In genomic region chr22:29344137-29344536, GRCh38 we compare ENCODE assay signal across 8 cellular contexts. TPM values are rescaled to one million over a fixed set of nuclear protein-coding genes. Genes with fewer than 3 reads are reported as not detected.
DNase-seq lines count a peak whose midpoint lies in the region; ATAC-seq and TF ChIP-seq lines count a peak whose summit lies in the region.

No MANE protein-coding gene starts in this region.

- peaks cover 45% of the 10 kb centered on the region for H3K4me1 Mint-ChIP-seq in HFFc6 (ENCODE audit: low read depth)

- DNase-seq in HFFc6 = peak; percentile 98
- peak; percentile 7 for DNase-seq in RPMI8226
- peak; percentile 95 for DNase-seq in glomerular visceral epithelial cell (ENCODE audit: extremely low spot score)
- DNase-seq in smooth muscle cell of the brain vasculature (ENCODE audit: low read depth, low spot score) = peak; percentile 68
- no peak for DNase-seq in HuH-7 (ENCODE audit: low spot score)
- no peak for DNase-seq in activated naive CD4-positive, alpha-beta T cell treated with anti-CD3 and anti-CD28 coated beads, Interleukin-2, amount 50 U/mL, for 16 hours

- H3K27ac Mint-ChIP-seq in HFFc6 = peak overlapping the region; percentile 92

- TF ChIP-seq CTCF in HFFc6 (IDR thresholded peaks at IDR 0.05) = no peak

- H3K27me3 Mint-ChIP-seq in HFFc6 (ENCODE audit: insufficient read depth) = peaks cover 2% of the 10 kb centered on the region

- peak overlapping the region; percentile 43 for H3K4me3 Mint-ChIP-seq in HFFc6

- peaks cover 27% of the 10 kb centered on the region for H3K36me3 Mint-ChIP-seq in HFFc6 (ENCODE audit: low read depth)

- H3K9me3 Mint-ChIP-seq in HFFc6 = no peaks in the 10 kb centered on the region

- ATAC-seq in HG02588 (IDR thresholded peaks at IDR 0.05; ENCODE audit: unreplicated experiment) (no peak), GM18505 (IDR thresholded peaks at IDR 0.05; ENCODE audit: unreplicated experiment) (no peak)

- no peak for TF ChIP-seq POLR2A in GM18505 (IDR thresholded peaks at IDR 0.05; ENCODE audit: borderline replicate concordance, extremely low read depth, insufficient read depth, insufficient read length)

RNA-seq across cellular contexts. Expression of gene RASL10A, which starts 28.6 kb away (rescaled TPM):
- under 1 TPM in 2 of 6 experiments, not detected in 4; 0.24 to 0.28 TPM for total RNA-seq in HFFc6 (2021; fragmentation: NEBNext Ultra II Directional; extraction: Animal tissue kit (Norgen Biotek cat#: 25700))

RNA-seq across cellular contexts. Expression of gene GAS2L1, which starts 37.7 kb away (rescaled TPM):
- 10 to 100 TPM; 40.5 to 48.8 (median 43.3) TPM for total RNA-seq in HFFc6 (2021; fragmentation: NEBNext Ultra II Directional; extraction: Animal tissue kit (Norgen Biotek cat#: 25700))

RNA-seq across cellular contexts. Expression of gene AP1B1, which starts 44.2 kb away (rescaled TPM):
- 100 to 1,000 TPM in 1 of 6 experiments, 10 to 100 TPM in 5; 89.1 to 101 (median 89.9) TPM for total RNA-seq in HFFc6 (2021; fragmentation: NEBNext Ultra II Directional; extraction: Animal tissue kit (Norgen Biotek cat#: 25700))

Comparison
In these comparisons a context has a peak if more than half of its experiments do, and no peak if none do; other contexts are left out.
1. DNase-seq: peak in HFFc6 (single experiment), RPMI8226 (single experiment), glomerular visceral epithelial cell (single experiment) and smooth muscle cell of the brain vasculature (single experiment); none in HuH-7 (single experiment) and activated naive CD4-positive, alpha-beta T cell treated with anti-CD3 and anti-CD28 coated beads, Interleukin-2, amount 50 U/mL, for 16 hours (single experiment).